ENCODE assay signal across 18 cellular contexts in the genomic region with DNA sequence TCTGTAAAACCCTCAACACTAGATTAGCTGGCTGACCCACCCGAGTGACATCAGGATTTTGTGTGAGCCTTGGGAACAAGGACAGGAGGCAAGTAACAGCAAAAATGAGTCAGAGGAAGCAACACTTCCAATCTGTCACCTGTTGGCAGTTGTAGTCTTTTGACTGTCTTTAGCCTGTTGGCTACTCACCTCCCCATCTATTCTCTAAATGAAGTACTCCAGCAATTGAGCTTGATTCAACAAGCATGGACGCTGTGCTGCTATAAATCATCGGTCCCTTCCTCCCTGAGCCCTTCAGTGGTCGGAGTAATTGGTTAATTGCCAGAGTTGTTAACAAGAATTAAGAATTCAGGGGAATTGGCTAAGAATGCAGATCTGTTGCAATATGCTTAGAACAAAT.
DNase-seq lines count a peak whose midpoint lies in the region; ATAC-seq and TF ChIP-seq lines count a peak whose summit lies in the region.
"Had no signal": no experiment of that assay in that cellular context is flagged by ENCODE, and none has a peak within 500 bp of the region (broad histone marks: within the 10 kb centered on the region; RNA-seq: fewer than 3 reads in every experiment).

No MANE protein-coding gene starts in this region.

- peaks cover 9% of the 10 kb centered on the region; the same call in 1 of the 2 replicates for H3K4me1 ChIP-seq in GM23338 (ENCODE audit: insufficient read depth)
- H3K4me1 ChIP-seq in RWPE2 (ENCODE audit: insufficient read depth, poor library complexity, severe bottlenecking), result peaks cover 13% of the 10 kb centered on the region
- no peaks in the 10 kb centered on the region for H3K4me1 ChIP-seq in lower lobe of right lung
- H3K4me1 ChIP-seq: BLaER1 had no signal

- H3K9me3 ChIP-seq in RWPE2 (ENCODE audit: severe bottlenecking) (no peaks in the 10 kb centered on the region), lower lobe of right lung (no peaks in the 10 kb centered on the region)
- H3K9me3 ChIP-seq: BLaER1 had no signal

- 0 out of 2 replicates have a peak, but pooled peaks cover 3% of the 10 kb centered on the region for H3K9me2 ChIP-seq in GM23338 (ENCODE audit: insufficient read depth)

- no peak overlapping the region for H3K4me3 Mint-ChIP-seq in GM23338
- H3K4me3 Mint-ChIP-seq: CD8-positive, alpha-beta memory T cell had no signal

- ATAC-seq in GM23338, result no peak
- ATAC-seq in RWPE2 (ENCODE audit: low read depth), result 0 out of 3 replicates have a peak, but pooled peaks have one; percentile 19
- ATAC-seq in lower lobe of right lung, result peak; percentile 17 to 49
- no peak for ATAC-seq in GM21390 (IDR thresholded peaks at IDR 0.05; ENCODE audit: unreplicated experiment)
- ATAC-seq: HCT116, PC-3 had no signal

- H3F3A ChIP-seq in GM23338 (replicated peaks; ENCODE audit: low read depth), result no peaks in the 10 kb centered on the region

- peak overlapping the region; percentile 52; the same call in 1 of the 2 replicates for H2AFZ ChIP-seq in GM23338
- H2AFZ ChIP-seq: GM23248 had no signal

- no peaks in the 10 kb centered on the region for H3K27me3 ChIP-seq in GM23338 (ENCODE audit: insufficient read depth)
- no peaks in the 10 kb centered on the region for H3K27me3 ChIP-seq in RWPE2 (ENCODE audit: insufficient read depth, poor library complexity, severe bottlenecking)
- no peaks in the 10 kb centered on the region for H3K27me3 ChIP-seq in lower lobe of right lung (ENCODE audit: low read depth)
- H3K27me3 ChIP-seq: BLaER1 had no signal

- H3K36me3 ChIP-seq in GM23338 (ENCODE audit: insufficient read depth) (no peaks in the 10 kb centered on the region), RWPE2 (ENCODE audit: low read depth) (no peaks in the 10 kb centered on the region), lower lobe of right lung (no peaks in the 10 kb centered on the region)
- H3K36me3 ChIP-seq: BLaER1 had no signal

- H3K9me3 Mint-ChIP-seq in GM23338, result no peaks in the 10 kb centered on the region

- H3K27ac ChIP-seq in GM23338 (ENCODE audit: low read depth) (no peak overlapping the region), RWPE2 (ENCODE audit: poor library complexity, severe bottlenecking) (peak overlapping the region; percentile 50), lower lobe of right lung (no peak overlapping the region)
- H3K27ac ChIP-seq: BLaER1, GM23248 had no signal

- no peak overlapping the region for H3K27ac Mint-ChIP-seq in GM23338
- H3K27ac Mint-ChIP-seq: CD8-positive, alpha-beta memory T cell had no signal

- no peak overlapping the region for H3K4me2 ChIP-seq in GM23338
- H3K4me2 ChIP-seq: BLaER1 had no signal

- DNase-seq in NCI-H1105 treated with DMSO at 0.1 percent for 48 hours (lab: John Stamatoyannopoulos, UW), result peak; percentile 36
- DNase-seq in NCI-H1105 (lab: John Stamatoyannopoulos, UW), result no peak
- DNase-seq in GM23338 (ENCODE audit: low spot score), result no peak
- no peak for DNase-seq in RWPE2 (ENCODE audit: low spot score)
- DNase-seq in lower lobe of right lung, result no peak
- no peak for DNase-seq in stimulated activated CD4-positive, alpha-beta T cell treated with anti-CD3 and anti-CD28 coated beads, Interleukin-4, amount 100 ng/mL, for 24 hours
- no peak for DNase-seq in HK-2 (ENCODE audit: unreplicated experiment)
- DNase-seq: CD8-positive, alpha-beta memory T cell; GM23248; KBM-7; NCI-H1048; NCI-H1930; NCI-H2171 treated with DMSO at 0.1 percent for 48 hours; NK-92 treated with Interleukin-12 subunit alpha and Interleukin-12 subunit beta, amount 100 ng/mL, for 24 hours; PC-3 had no signal

- no peaks in the 10 kb centered on the region for H3K79me2 ChIP-seq in GM23338 (replicated peaks; ENCODE audit: insufficient read depth)

- peaks cover 12% of the 10 kb centered on the region for H3K4me1 Mint-ChIP-seq in GM23338
- H3K4me1 Mint-ChIP-seq: CD8-positive, alpha-beta memory T cell had no signal

- H3K36me3 Mint-ChIP-seq in GM23338 (ENCODE audit: low read depth), result no peaks in the 10 kb centered on the region
- H3K36me3 Mint-ChIP-seq: CD8-positive, alpha-beta memory T cell had no signal

- H3K4me3 ChIP-seq in GM23338 (no peak overlapping the region), RWPE2 (ENCODE audit: severe bottlenecking) (no peak overlapping the region), lower lobe of right lung (no peak overlapping the region)
- H3K4me3 ChIP-seq: BLaER1, GM23248 had no signal

- peaks cover 2% of the 10 kb centered on the region for H3K27me3 Mint-ChIP-seq in GM23338 (ENCODE audit: insufficient read depth, low read depth, poor library complexity)
- H3K27me3 Mint-ChIP-seq: CD8-positive, alpha-beta memory T cell had no signal

- TF ChIP-seq CTCF in GM23338 (conservative IDR thresholded peaks at IDR 0.05; ENCODE audit: low read depth in 2 of 2) (no peak), RWPE2 (IDR thresholded peaks at IDR 0.05; ENCODE audit: poor library complexity, severe bottlenecking) (no peak), lower lobe of right lung (IDR thresholded peaks at IDR 0.05) (no peak)

- intact Hi-C loops in lower lobe of right lung (cut with DNase I), result no loop called here

- H4K20me1 ChIP-seq in GM23338 (replicated peaks; ENCODE audit: insufficient read depth), result no peaks in the 10 kb centered on the region
- H4K20me1 ChIP-seq: BLaER1 had no signal

TF ChIP-seq in GM23338, 12 proteins besides CTCF, POLR2A, EP300 and RAD21:
- TF ChIP-seq JUNB (IDR thresholded peaks at IDR 0.05; ENCODE audit: unreplicated experiment) (no peak), CREB1 (CRISPR knock-in tag; IDR thresholded peaks at IDR 0.05; ENCODE audit: low read depth) (no peak)

Comparison
In these comparisons a context has a peak if more than half of its experiments do, and no peak if none do; other contexts are left out.
1. ATAC-seq: peak in RWPE2 (single experiment) and lower lobe of right lung (2 of 2); none in GM23338 (single experiment) and GM21390 (single experiment).